Comparison of ENCODE assay signal across 13 cellular contexts in genomic region chr1:178411756-178412399, GRCh38.
DNase-seq lines count a peak whose midpoint lies in the region; ATAC-seq and TF ChIP-seq lines count a peak whose summit lies in the region.
"Had no signal": no experiment of that assay in that cellular context is flagged by ENCODE, and none has a peak within 500 bp of the region (broad histone marks: within the 10 kb centered on the region; RNA-seq: fewer than 3 reads in every experiment).

No MANE protein-coding gene starts in this region.

- H3K9me3 ChIP-seq in IMR-90 (ENCODE audit: control insufficient read depth, insufficient read depth, low read length), result no peaks in the 10 kb centered on the region
- H3K9me3 ChIP-seq in CD4-positive, alpha-beta T cell (ENCODE audit: control insufficient read depth, low read length), result no peaks in the 10 kb centered on the region

- BruUV-seq in IMR-90 (replicated peaks; lab: Mats Ljungman, UMichigan), result no TSS peak

- no peak overlapping the region for H2BK15ac ChIP-seq in IMR-90 (ENCODE audit: low read depth, low read length)

- TF ChIP-seq CTCF in IMR-90 (conservative IDR thresholded peaks at IDR 0.05; ENCODE audit: low read depth, low read length) (no peak), HFFc6 (IDR thresholded peaks at IDR 0.05) (no peak)
- no peak for TF ChIP-seq CTCF in CD4-positive, alpha-beta T cell (IDR thresholded peaks at IDR 0.05)

- WGBS in IMR-90 (ENCODE audit: extremely low coverage in 2 of 2, insufficient read length in 1 of 2), 2 experiments, result 100% methylated on average over 1 of the region's 7 CpGs; no CpG with 5 or more reads in 1 of the 2 experiments

- H3K27ac Mint-ChIP-seq in HFFc6, result no peak overlapping the region
- no peak overlapping the region for H3K27ac Mint-ChIP-seq in CD4-positive, alpha-beta T cell

- H3K4me1 Mint-ChIP-seq in HFFc6 (ENCODE audit: low read depth), result peaks cover 14% of the 10 kb centered on the region
- H3K4me1 Mint-ChIP-seq in CD4-positive, alpha-beta T cell (ENCODE audit: low read depth), result no peaks in the 10 kb centered on the region

- H3K79me1 ChIP-seq in IMR-90 (ENCODE audit: low read depth in 1 of 2, low read length in 2 of 2), result peaks cover 7 to 15% of the 10 kb centered on the region in 2 experiments; a peak in 2 of 4 replicates

- H3K4ac ChIP-seq in IMR-90 (ENCODE audit: low read depth, low read length), result no peak overlapping the region

- H3K36me3 ChIP-seq in IMR-90 (ENCODE audit: control insufficient read depth, insufficient read depth, low read length), result no peaks in the 10 kb centered on the region
- H3K36me3 ChIP-seq: sigmoid colon had no signal

- no peak overlapping the region for H3K23ac ChIP-seq in IMR-90 (ENCODE audit: low read depth, low read length)

- TF ChIP-seq POLR2A in IMR-90 (IDR thresholded peaks at IDR 0.05; ENCODE audit: low read depth, low read length), result no peak

- H3K9ac ChIP-seq in IMR-90 (ENCODE audit: low read depth, low read length), result no peak overlapping the region

- peak overlapping the region; percentile 28; the same call in 1 of the 2 replicates for H2AK5ac ChIP-seq in IMR-90 (ENCODE audit: low read depth, low read length)

- H3K27me3 Mint-ChIP-seq in HFFc6 (ENCODE audit: insufficient read depth), result no peaks in the 10 kb centered on the region; the same call in 1 of the 2 replicates
- peaks cover 5% of the 10 kb centered on the region for H3K27me3 Mint-ChIP-seq in CD4-positive, alpha-beta T cell

- no peak overlapping the region for H3K18ac ChIP-seq in IMR-90 (ENCODE audit: low read depth, low read length)

- H2BK120ac ChIP-seq in IMR-90 (ENCODE audit: low read depth, low read length), result no peak overlapping the region; the same call in 1 of the 2 replicates

- no peak overlapping the region for H3K4me3 ChIP-seq in IMR-90 (ENCODE audit: insufficient read depth, low read depth, low read length)
- H3K4me3 ChIP-seq: sigmoid colon had no signal

- no peaks in the 10 kb centered on the region for H4K20me1 ChIP-seq in IMR-90 (ENCODE audit: insufficient read depth, low read length)

- H3K4me3 Mint-ChIP-seq in HFFc6, result no peak overlapping the region
- no peak overlapping the region for H3K4me3 Mint-ChIP-seq in CD4-positive, alpha-beta T cell

- no peak overlapping the region for H2AK9ac ChIP-seq in IMR-90 (replicated peaks; ENCODE audit: low read depth, low read length, poor library complexity)

- peak overlapping the region; percentile 30; the same call in 1 of the 2 replicates for H3K14ac ChIP-seq in IMR-90 (replicated peaks; ENCODE audit: low read depth, low read length)

- POLR2A ChIA-PET in IMR-90 (lab: Charles Lee; ENCODE audit: unreplicated experiment), result interaction anchor here (0.5 kb wide), 1 partner anchor 42 kb away, joined by 3 read pairs; no protein-coding TSS in a partner anchor
- POLR2A ChIA-PET in CD4-positive, alpha-beta T cell (lab: Charles Lee), result interaction anchor here (0.7 kb wide), 1 partner anchor 94 kb away, joined by 4 read pairs; no protein-coding TSS in a partner anchor

- DNase-seq in IMR-90 (no peak), NCI-H1436 (lab: John Stamatoyannopoulos, UW) (no peak), HFFc6 (no peak), left colon (no peak)
- no peak for DNase-seq in CD4-positive, alpha-beta T cell
- DNase-seq: activated T-cell treated with anti-CD3 and anti-CD28 coated beads for 4 hours, NCI-H187, sigmoid colon had no signal

- peaks cover 14% of the 10 kb centered on the region for H3K9me3 Mint-ChIP-seq in HFFc6
- H3K9me3 Mint-ChIP-seq in CD4-positive, alpha-beta T cell, result peaks cover 2% of the 10 kb centered on the region

- intact Hi-C loops in IMR-90 (cut with micrococcal nuclease), result loop anchor here (5.0 kb wide), 1 partner anchor 35 kb away; no protein-coding TSS in a partner anchor
- intact Hi-C loops in CD4-positive, alpha-beta T cell (cut with DNase I, micrococcal nuclease), result no loop called here
- intact Hi-C loops in left colon (cut with DNase I, micrococcal nuclease), result no loop called here

- no peaks in the 10 kb centered on the region for H3K27me3 ChIP-seq in IMR-90 (ENCODE audit: control insufficient read depth, insufficient read depth, low read length)
- no peaks in the 10 kb centered on the region for H3K27me3 ChIP-seq in CD4-positive, alpha-beta T cell (ENCODE audit: control insufficient read depth, insufficient read depth, low read length)
- H3K27me3 ChIP-seq: sigmoid colon had no signal

- ATAC-seq in GM18511 (IDR thresholded peaks at IDR 0.05; ENCODE audit: unreplicated experiment) (peak; percentile 78), GM21360 (IDR thresholded peaks at IDR 0.05; ENCODE audit: unreplicated experiment) (peak; percentile 55), HG02970 (IDR thresholded peaks at IDR 0.05; ENCODE audit: low FRiP score, unreplicated experiment) (peak; percentile 72), IMR-90 (ENCODE audit: low read depth) (no peak; the same call in 1 of the 2 replicates), left colon (no peak)
- ATAC-seq in CD4-positive, alpha-beta T cell (ENCODE audit: poor library complexity), result no peak
- ATAC-seq: Panc1 had no signal

- no peak overlapping the region for H2BK20ac ChIP-seq in IMR-90 (ENCODE audit: low read depth, low read length)

- in situ Hi-C loops in IMR-90 (cut with MboI; ENCODE audit: low sequenced_read_pairs), result no loop called here

- H4K91ac ChIP-seq in IMR-90 (ENCODE audit: insufficient read depth, low read depth, low read length), result no peak overlapping the region

- peak overlapping the region; percentile 37; the same call in 1 of the 2 replicates for H3K4me2 ChIP-seq in IMR-90 (ENCODE audit: low read depth, low read length)

- H4K8ac ChIP-seq in IMR-90 (ENCODE audit: low read depth in 2 of 2, low read length in 2 of 2), result no peak overlapping the region

- CTCF ChIA-PET in IMR-90 (lab: Yijun Ruan, JAX), result interaction anchor here (0.7 kb wide), 1 partner anchor 45 kb away, joined by 5 read pairs; no protein-coding TSS in a partner anchor
- CTCF ChIA-PET in CD4-positive, alpha-beta T cell (lab: Charles Lee), result no interaction called here

- H3K9me1 ChIP-seq in IMR-90 (ENCODE audit: insufficient read depth, low read length), result 0 out of 2 replicates have a peak, but pooled peaks cover 5% of the 10 kb centered on the region

- peaks cover 5% of the 10 kb centered on the region; the same call in 1 of the 2 replicates for H3K4me1 ChIP-seq in IMR-90 (ENCODE audit: control insufficient read depth, insufficient read depth, low read length)

- no peak overlapping the region for H3K27ac ChIP-seq in IMR-90 (ENCODE audit: insufficient read depth, low read length)
- no peak overlapping the region for H3K27ac ChIP-seq in CD4-positive, alpha-beta T cell (ENCODE audit: low read depth, low read length)
- H3K27ac ChIP-seq: epithelial cell of prostate, sigmoid colon had no signal

- dilution Hi-C loops in IMR-90 (cut with HindIII; ENCODE audit: low sequenced_read_pairs, unreplicated experiment), result no loop called here

- H2AFZ ChIP-seq in IMR-90 (replicated peaks; ENCODE audit: low read length, poor library complexity), result no peak overlapping the region

- H2BK5ac ChIP-seq in IMR-90 (ENCODE audit: low read depth, low read length, poor library complexity, severe bottlenecking), result no peak overlapping the region

- peaks cover 44% of the 10 kb centered on the region for H3K36me3 Mint-ChIP-seq in HFFc6 (ENCODE audit: low read depth)
- H3K36me3 Mint-ChIP-seq in CD4-positive, alpha-beta T cell (ENCODE audit: low read depth), result no peaks in the 10 kb centered on the region

- H4K5ac ChIP-seq in IMR-90 (ENCODE audit: low read depth, low read length), result no peak overlapping the region

- TF ChIP-seq RAD21 in IMR-90 (IDR thresholded peaks at IDR 0.05; ENCODE audit: low read length), result no peak

- H3K56ac ChIP-seq in IMR-90 (ENCODE audit: extremely low read depth, insufficient read depth, low read length), result no peak overlapping the region

TF ChIP-seq in IMR-90, 13 proteins besides CTCF, POLR2A, EP300 and RAD21:
- TF ChIP-seq NFE2L2 (IDR thresholded peaks at IDR 0.05; ENCODE audit: low read depth, low read length), result no peak

Comparison
In these comparisons a context has a peak if more than half of its experiments do, and no peak if none do; other contexts are left out.
1. ATAC-seq: peak in GM18511 (single experiment), GM21360 (single experiment) and HG02970 (single experiment); none in IMR-90 (single experiment), CD4-positive, alpha-beta T cell (single experiment) and left colon (single experiment).